In genomic region chr20:46253391-46253790, GRCh38 we compare ENCODE assay signal across 11 cellular contexts. TPM values are rescaled to one million over a fixed set of nuclear protein-coding genes. Genes with fewer than 3 reads are reported as not detected.
DNase-seq lines count a peak whose midpoint lies in the region; ATAC-seq, FAIRE-seq and TF ChIP-seq lines count a peak whose summit lies in the region.
"Had no signal": no experiment of that assay in that cellular context is flagged by ENCODE, and none has a peak within 500 bp of the region (broad histone marks: within the 10 kb centered on the region; RNA-seq: fewer than 3 reads in every experiment).

No MANE protein-coding gene starts in this region.

- H3K27ac Mint-ChIP-seq in naive thymus-derived CD4-positive, alpha-beta T cell = no peak overlapping the region
- H3K27ac Mint-ChIP-seq in activated naive CD4-positive, alpha-beta T cell treated with anti-CD3 and anti-CD28 coated beads for 36 hours = no peak overlapping the region
- H3K27ac Mint-ChIP-seq: T-cell had no signal

- DNase-seq in DMS153 (lab: John Stamatoyannopoulos, UW) (peak; percentile 72), LNCaP clone FGC (ENCODE audit: low read depth) (no peak), bronchial epithelial cell (ENCODE audit: low read depth) (peak; percentile 34)
- no peak for DNase-seq in naive thymus-derived CD4-positive, alpha-beta T cell
- no peak for DNase-seq in activated CD4-positive, alpha-beta T cell treated with anti-CD3 and anti-CD28 coated beads, Interleukin-2, amount 50 U/mL, for 48 hours
- DNase-seq in activated naive CD4-positive, alpha-beta T cell treated with anti-CD3 and anti-CD28 coated beads for 36 hours = no peak
- DNase-seq: stimulated activated CD4-positive, alpha-beta T cell treated with anti-CD3 and anti-CD28 coated beads, Interleukin-4, amount 100 ng/mL, for 4 hours; T-cell had no signal

- H3K27me3 ChIP-seq in bronchial epithelial cell (ENCODE audit: control insufficient read depth, insufficient read depth, low read length) = peaks cover 21% of the 10 kb centered on the region
- H3K27me3 ChIP-seq in naive thymus-derived CD4-positive, alpha-beta T cell (ENCODE audit: control insufficient read depth in 2 of 2, insufficient read depth in 2 of 2, low read length in 2 of 2) = no peaks in the 10 kb centered on the region

- ATAC-seq in naive thymus-derived CD4-positive, alpha-beta T cell = peak; percentile 31
- ATAC-seq in HG03045 (IDR thresholded peaks at IDR 0.05; ENCODE audit: unreplicated experiment) = no peak
- ATAC-seq in HG03378 (IDR thresholded peaks at IDR 0.05; ENCODE audit: unreplicated experiment) = no peak
- ATAC-seq: T-cell had no signal

- no peaks in the 10 kb centered on the region for H3K36me3 ChIP-seq in bronchial epithelial cell (ENCODE audit: control insufficient read depth, insufficient read depth, low read length)
- H3K36me3 ChIP-seq in naive thymus-derived CD4-positive, alpha-beta T cell (ENCODE audit: control insufficient read depth in 2 of 3, insufficient read depth in 3 of 3, low read length in 3 of 3) = no peaks in the 10 kb centered on the region

- POLR2A ChIA-PET in naive thymus-derived CD4-positive, alpha-beta T cell (lab: Charles Lee) = no interaction called here

- H3K9me3 Mint-ChIP-seq in naive thymus-derived CD4-positive, alpha-beta T cell = no peaks in the 10 kb centered on the region
- H3K9me3 Mint-ChIP-seq in activated naive CD4-positive, alpha-beta T cell treated with anti-CD3 and anti-CD28 coated beads for 36 hours = no peaks in the 10 kb centered on the region
- H3K9me3 Mint-ChIP-seq: T-cell had no signal

- no peak for FAIRE-seq in bronchial epithelial cell (lab: Jason Lieb, UNC)

- intact Hi-C loops in naive thymus-derived CD4-positive, alpha-beta T cell (cut with micrococcal nuclease) = no loop called here
- intact Hi-C loops in activated naive CD4-positive, alpha-beta T cell treated with anti-CD3 and anti-CD28 coated beads for 36 hours (cut with micrococcal nuclease) = no loop called here

- no peaks in the 10 kb centered on the region for H3K4me1 ChIP-seq in naive thymus-derived CD4-positive, alpha-beta T cell (ENCODE audit: control insufficient read depth in 2 of 2, insufficient read depth in 2 of 2, low read length in 2 of 2)

- CTCF ChIA-PET in naive thymus-derived CD4-positive, alpha-beta T cell (lab: Charles Lee) = no interaction called here
- CTCF ChIA-PET in activated naive CD4-positive, alpha-beta T cell treated with anti-CD3 and anti-CD28 coated beads for 36 hours (lab: Charles Lee) = no interaction called here

- H3K36me3 Mint-ChIP-seq in naive thymus-derived CD4-positive, alpha-beta T cell = peaks cover 0 to 4% (median 0%) of the 10 kb centered on the region in 5 donors
- H3K36me3 Mint-ChIP-seq in activated naive CD4-positive, alpha-beta T cell treated with anti-CD3 and anti-CD28 coated beads for 36 hours (ENCODE audit: low read depth) = no peaks in the 10 kb centered on the region
- H3K36me3 Mint-ChIP-seq: T-cell had no signal

- peaks cover 52 to 57% (median 56%) of the 10 kb centered on the region in 5 donors for H3K27me3 Mint-ChIP-seq in naive thymus-derived CD4-positive, alpha-beta T cell
- H3K27me3 Mint-ChIP-seq in activated naive CD4-positive, alpha-beta T cell treated with anti-CD3 and anti-CD28 coated beads for 36 hours (ENCODE audit: low read depth) = peaks cover 48% of the 10 kb centered on the region

- peak; percentile 34; the same call in 1 of the 2 replicates for TF ChIP-seq CTCF in LNCaP clone FGC (IDR thresholded peaks at IDR 0.05; ENCODE audit: control insufficient read depth, extremely low read depth, insufficient read depth)
- peak; percentile 38 for TF ChIP-seq CTCF in bronchial epithelial cell (IDR thresholded peaks at IDR 0.05; ENCODE audit: insufficient read depth, low read length, severe bottlenecking)

- H3K9me3 ChIP-seq in naive thymus-derived CD4-positive, alpha-beta T cell (ENCODE audit: control insufficient read depth in 2 of 3, low read length in 3 of 3) = no peaks in the 10 kb centered on the region

- H3K27ac ChIP-seq in naive thymus-derived CD4-positive, alpha-beta T cell (ENCODE audit: low read depth, low read length) = no peak overlapping the region
- H3K27ac ChIP-seq: HL-60 had no signal

- H3K4me3 Mint-ChIP-seq in naive thymus-derived CD4-positive, alpha-beta T cell = no peak overlapping the region
- no peak overlapping the region for H3K4me3 Mint-ChIP-seq in activated naive CD4-positive, alpha-beta T cell treated with anti-CD3 and anti-CD28 coated beads for 36 hours
- H3K4me3 Mint-ChIP-seq: T-cell had no signal

- peaks cover 0 to 9% (median 3%) of the 10 kb centered on the region in 7 donors for H3K4me1 Mint-ChIP-seq in naive thymus-derived CD4-positive, alpha-beta T cell
- H3K4me1 Mint-ChIP-seq in activated naive CD4-positive, alpha-beta T cell treated with anti-CD3 and anti-CD28 coated beads for 36 hours (ENCODE audit: low read depth) = no peaks in the 10 kb centered on the region

- no peak overlapping the region for H3K4me3 ChIP-seq in LNCaP clone FGC (ENCODE audit: low read depth, low read length)
- no peak overlapping the region for H3K4me3 ChIP-seq in bronchial epithelial cell (ENCODE audit: low read depth, low read length)
- no peak overlapping the region for H3K4me3 ChIP-seq in naive thymus-derived CD4-positive, alpha-beta T cell (ENCODE audit: low read length)

RNA-seq across cellular contexts. Expression of gene CDH22, which starts 54.9 kb away (rescaled TPM):
- not detected in 2 replicates for total RNA-seq in bronchial epithelial cell
- total RNA-seq in naive thymus-derived CD4-positive, alpha-beta T cell = not detected
- not detected for polyA plus RNA-seq in naive thymus-derived CD4-positive, alpha-beta T cell
- total RNA-seq in activated naive CD4-positive, alpha-beta T cell treated with anti-CD3 and anti-CD28 coated beads for 36 hours = under 1 TPM in 1 of 2 experiments, not detected in 1; 0.07 TPM
- total RNA-seq: T-cell had no signal

Comparison
In these comparisons a context has a peak if more than half of its experiments do, and no peak if none do; other contexts are left out.
1. DNase-seq: peak in DMS153 (single experiment) and bronchial epithelial cell (single experiment); none in LNCaP clone FGC (single experiment), naive thymus-derived CD4-positive, alpha-beta T cell (0 of 9), activated CD4-positive, alpha-beta T cell treated with anti-CD3 and anti-CD28 coated beads, Interleukin-2, amount 50 U/mL, for 48 hours (0 of 2) and activated naive CD4-positive, alpha-beta T cell treated with anti-CD3 and anti-CD28 coated beads for 36 hours (single experiment).